In genomic region chr22:31022516-31022915, GRCh38 we compare ENCODE assay signal across 37 cellular contexts.
"Had no signal": no experiment of that assay in that cellular context is flagged by ENCODE, and none has a peak within 500 bp of the region (broad histone marks: within the 10 kb centered on the region; RNA-seq: fewer than 3 reads in every experiment).

No MANE protein-coding gene starts in this region.

- H3K9me3 ChIP-seq: adrenal gland, body of pancreas, gastroesophageal sphincter had no signal

- H3K27ac Mint-ChIP-seq: activated CD4-positive, alpha-beta memory T cell treated with anti-CD3 and anti-CD28 coated beads for 36 hours; activated CD4-positive, alpha-beta T cell treated with anti-CD3 and anti-CD28 coated beads for 36 hours; activated CD4-positive, alpha-beta T cell treated with anti-CD3 and anti-CD28 coated beads, Interleukin-2, amount 10 ng/mL, durations not matched to agents 24 days and 14 days; activated CD8-positive, alpha-beta memory T cell treated with anti-CD3 and anti-CD28 coated beads, Interleukin-2, amount 10 ng/mL, durations not matched to agents 7 days and 5 days; activated CD8-positive, alpha-beta T cell treated with anti-CD3 and anti-CD28 coated beads, Interleukin-2, amount 10 ng/mL, durations not matched to agents 7 days and 5 days; activated naive CD4-positive, alpha-beta T cell treated with anti-CD3 and anti-CD28 coated beads for 36 hours; activated naive CD4-positive, alpha-beta T cell treated with anti-CD3 and anti-CD28 coated beads, Interleukin-2, amount 50 U/mL, for 24 hours; activated naive CD8-positive, alpha-beta T cell treated with anti-CD3 and anti-CD28 coated beads for 36 hours; activated naive CD8-positive, alpha-beta T cell treated with anti-CD3 and anti-CD28 coated beads, Interleukin-2, amount 50 U/mL, for 24 hours; activated T-helper 1 cell treated with anti-CD3 and anti-CD28 coated beads, Interleukin-12 subunit alpha, Interleukin-12 subunit beta, Interleukin-2, Interleukin-4 antibody, amounts not matched to agents 30 ng/mL and 10 ng/mL and 1 ng/mL, durations not matched to agents 14 hours and 24 hours and 36 hours; activated T-helper 2 cell treated with anti-CD3 and anti-CD28 coated beads, Interferon-gamma antibody, Interleukin-2, Interleukin-4, amounts not matched to agents 10 μg/mL and 5 μg/mL and 100 μg/mL, durations not matched to agents 14 hours and 24 hours and 36 hours; dendritic cell treated with granulocyte-macrophage colony-stimulating factor and Interleukin-4, amounts not matched to agents 40 ng/mL and 50 ng/mL, for 4 days; effector memory CD8-positive, alpha-beta T cell; T-cell; T-helper 1 cell treated with Interleukin-12 subunit alpha and Interleukin-12 subunit beta and Interleukin-4 antibody, amounts not matched to agents 30 μg/mL and 1 μg/mL, for 36 hours; T-helper 2 cell treated with Interferon-gamma antibody and Interleukin-4, amounts not matched to agents 5 μg/mL and 100 μg/mL, for 36 hours had no signal

- H3K4me1 Mint-ChIP-seq: activated CD4-positive, alpha-beta T cell treated with anti-CD3 and anti-CD28 coated beads for 36 hours; activated CD4-positive, alpha-beta T cell treated with anti-CD3 and anti-CD28 coated beads, Interleukin-2, amount 10 ng/mL, durations not matched to agents 24 days and 14 days; activated CD8-positive, alpha-beta memory T cell treated with anti-CD3 and anti-CD28 coated beads, Interleukin-2, amount 10 ng/mL, durations not matched to agents 7 days and 5 days; activated naive CD4-positive, alpha-beta T cell treated with anti-CD3 and anti-CD28 coated beads, Interleukin-2, amount 50 U/mL, for 24 hours; activated naive CD8-positive, alpha-beta T cell treated with anti-CD3 and anti-CD28 coated beads for 36 hours; activated naive CD8-positive, alpha-beta T cell treated with anti-CD3 and anti-CD28 coated beads, Interleukin-2, amount 50 U/mL, for 24 hours; central memory CD8-positive, alpha-beta T cell; T-cell had no signal

- H3K27me3 ChIP-seq: adrenal gland, body of pancreas, cardiac muscle cell, dorsolateral prefrontal cortex, esophagus muscularis mucosa, foreskin keratinocyte, gastroesophageal sphincter had no signal

- H3K4me3 ChIP-seq: adrenal gland, body of pancreas, cardiac muscle cell, coronary artery, dorsolateral prefrontal cortex, esophagus muscularis mucosa, gastroesophageal sphincter had no signal

- H3K9me3 Mint-ChIP-seq: activated CD4-positive, alpha-beta memory T cell treated with anti-CD3 and anti-CD28 coated beads for 36 hours; activated CD4-positive, alpha-beta T cell treated with anti-CD3 and anti-CD28 coated beads, Interleukin-2, amount 10 ng/mL, durations not matched to agents 24 days and 14 days; activated naive CD4-positive, alpha-beta T cell treated with anti-CD3 and anti-CD28 coated beads for 36 hours; activated naive CD4-positive, alpha-beta T cell treated with anti-CD3 and anti-CD28 coated beads, Interleukin-2, amount 50 U/mL, for 24 hours; activated naive CD8-positive, alpha-beta T cell treated with anti-CD3 and anti-CD28 coated beads for 36 hours; activated naive CD8-positive, alpha-beta T cell treated with anti-CD3 and anti-CD28 coated beads, Interleukin-2, amount 50 U/mL, for 24 hours; activated T-helper 1 cell treated with anti-CD3 and anti-CD28 coated beads, Interleukin-12 subunit alpha, Interleukin-12 subunit beta, Interleukin-2, Interleukin-4 antibody, amounts not matched to agents 30 ng/mL and 10 ng/mL and 1 ng/mL, durations not matched to agents 14 hours and 24 hours and 36 hours; activated T-helper 2 cell treated with anti-CD3 and anti-CD28 coated beads, Interferon-gamma antibody, Interleukin-2, Interleukin-4, amounts not matched to agents 10 μg/mL and 5 μg/mL and 100 μg/mL, durations not matched to agents 14 hours and 24 hours and 36 hours; central memory CD8-positive, alpha-beta T cell; dendritic cell treated with granulocyte-macrophage colony-stimulating factor and Interleukin-4, amounts not matched to agents 40 ng/mL and 50 ng/mL, for 4 days; effector memory CD8-positive, alpha-beta T cell; T-cell; T-helper 1 cell treated with Interleukin-12 subunit alpha and Interleukin-12 subunit beta and Interleukin-4 antibody, amounts not matched to agents 30 μg/mL and 1 μg/mL, for 36 hours; T-helper 2 cell treated with Interferon-gamma antibody and Interleukin-4, amounts not matched to agents 5 μg/mL and 100 μg/mL, for 36 hours had no signal

- ATAC-seq: activated CD4-positive, alpha-beta T cell treated with anti-CD3 and anti-CD28 coated beads for 36 hours; activated CD8-positive, alpha-beta memory T cell treated with anti-CD3 and anti-CD28 coated beads, Interleukin-2, amount 10 ng/mL, durations not matched to agents 7 days and 5 days; activated CD8-positive, alpha-beta T cell treated with anti-CD3 and anti-CD28 coated beads, Interleukin-2, amount 10 ng/mL, durations not matched to agents 7 days and 5 days; activated naive CD8-positive, alpha-beta T cell treated with anti-CD3 and anti-CD28 coated beads, Interleukin-2, amount 50 U/mL, for 24 hours; body of pancreas; effector memory CD8-positive, alpha-beta T cell; foreskin keratinocyte; gastroesophageal sphincter; T-cell had no signal

- H3K4me3 Mint-ChIP-seq: activated CD4-positive, alpha-beta memory T cell treated with anti-CD3 and anti-CD28 coated beads for 36 hours; activated CD4-positive, alpha-beta T cell treated with anti-CD3 and anti-CD28 coated beads for 36 hours; activated CD4-positive, alpha-beta T cell treated with anti-CD3 and anti-CD28 coated beads, Interleukin-2, amount 10 ng/mL, durations not matched to agents 24 days and 14 days; activated CD8-positive, alpha-beta memory T cell treated with anti-CD3 and anti-CD28 coated beads, Interleukin-2, amount 10 ng/mL, durations not matched to agents 7 days and 5 days; activated CD8-positive, alpha-beta T cell treated with anti-CD3 and anti-CD28 coated beads, Interleukin-2, amount 10 ng/mL, durations not matched to agents 7 days and 5 days; activated naive CD4-positive, alpha-beta T cell treated with anti-CD3 and anti-CD28 coated beads for 36 hours; activated naive CD4-positive, alpha-beta T cell treated with anti-CD3 and anti-CD28 coated beads, Interleukin-2, amount 50 U/mL, for 24 hours; activated naive CD8-positive, alpha-beta T cell treated with anti-CD3 and anti-CD28 coated beads for 36 hours; activated naive CD8-positive, alpha-beta T cell treated with anti-CD3 and anti-CD28 coated beads, Interleukin-2, amount 50 U/mL, for 24 hours; activated T-helper 1 cell treated with anti-CD3 and anti-CD28 coated beads, Interleukin-12 subunit alpha, Interleukin-12 subunit beta, Interleukin-2, Interleukin-4 antibody, amounts not matched to agents 30 ng/mL and 10 ng/mL and 1 ng/mL, durations not matched to agents 14 hours and 24 hours and 36 hours; central memory CD8-positive, alpha-beta T cell; dendritic cell treated with granulocyte-macrophage colony-stimulating factor and Interleukin-4, amounts not matched to agents 40 ng/mL and 50 ng/mL, for 4 days; effector memory CD8-positive, alpha-beta T cell; T-cell; T-helper 1 cell treated with Interleukin-12 subunit alpha and Interleukin-12 subunit beta and Interleukin-4 antibody, amounts not matched to agents 30 μg/mL and 1 μg/mL, for 36 hours; T-helper 2 cell treated with Interferon-gamma antibody and Interleukin-4, amounts not matched to agents 5 μg/mL and 100 μg/mL, for 36 hours had no signal

- H3K4me1 ChIP-seq: adrenal gland, foreskin keratinocyte had no signal

- H3K27me3 Mint-ChIP-seq: activated CD4-positive, alpha-beta memory T cell treated with anti-CD3 and anti-CD28 coated beads for 36 hours; activated CD4-positive, alpha-beta T cell treated with anti-CD3 and anti-CD28 coated beads for 36 hours; activated CD4-positive, alpha-beta T cell treated with anti-CD3 and anti-CD28 coated beads, Interleukin-2, amount 10 ng/mL, durations not matched to agents 24 days and 14 days; activated CD8-positive, alpha-beta memory T cell treated with anti-CD3 and anti-CD28 coated beads, Interleukin-2, amount 10 ng/mL, durations not matched to agents 7 days and 5 days; activated naive CD4-positive, alpha-beta T cell treated with anti-CD3 and anti-CD28 coated beads, Interleukin-2, amount 50 U/mL, for 24 hours; activated naive CD8-positive, alpha-beta T cell treated with anti-CD3 and anti-CD28 coated beads for 36 hours; activated naive CD8-positive, alpha-beta T cell treated with anti-CD3 and anti-CD28 coated beads, Interleukin-2, amount 50 U/mL, for 24 hours; central memory CD8-positive, alpha-beta T cell; dendritic cell treated with granulocyte-macrophage colony-stimulating factor and Interleukin-4, amounts not matched to agents 40 ng/mL and 50 ng/mL, for 4 days; effector memory CD8-positive, alpha-beta T cell; T-cell had no signal

- H3K36me3 Mint-ChIP-seq: activated CD4-positive, alpha-beta memory T cell treated with anti-CD3 and anti-CD28 coated beads for 36 hours; activated CD8-positive, alpha-beta memory T cell treated with anti-CD3 and anti-CD28 coated beads, Interleukin-2, amount 10 ng/mL, durations not matched to agents 7 days and 5 days; activated naive CD4-positive, alpha-beta T cell treated with anti-CD3 and anti-CD28 coated beads, Interleukin-2, amount 50 U/mL, for 24 hours; activated naive CD8-positive, alpha-beta T cell treated with anti-CD3 and anti-CD28 coated beads for 36 hours; T-cell had no signal

- H3K27ac ChIP-seq: adrenal gland, body of pancreas, cardiac muscle cell, coronary artery, dorsolateral prefrontal cortex, foreskin keratinocyte, WERI-Rb-1 had no signal

- DNase-seq: activated CD4-positive, alpha-beta memory T cell treated with anti-CD3 and anti-CD28 coated beads for 36 hours; activated CD4-positive, alpha-beta T cell treated with anti-CD3 and anti-CD28 coated beads for 36 hours; activated CD4-positive, alpha-beta T cell treated with anti-CD3 and anti-CD28 coated beads, Interleukin-2, amount 10 ng/mL, durations not matched to agents 24 days and 14 days; activated CD4-positive, CD25-positive, alpha-beta regulatory T cell; activated CD4-positive, CD25-positive, alpha-beta regulatory T cell treated with anti-CD3 and anti-CD28 coated beads, Interleukin-2, amount 50 U/mL, for 72 hours; activated CD8-positive, alpha-beta memory T cell treated with anti-CD3 and anti-CD28 coated beads, Interleukin-2, amount 10 ng/mL, durations not matched to agents 7 days and 5 days; activated CD8-positive, alpha-beta memory T cell treated with anti-CD3 and anti-CD28 coated beads, Interleukin-2, amount 50 U/mL, for 4 hours; activated CD8-positive, alpha-beta T cell treated with anti-CD3 and anti-CD28 coated beads, Interleukin-2, amount 10 ng/mL, durations not matched to agents 7 days and 5 days; activated effector memory CD4-positive, alpha-beta T cell treated with anti-CD3 and anti-CD28 coated beads, Interleukin-2, amount 50 U/mL, for 16 hours; activated naive CD4-positive, alpha-beta T cell treated with anti-CD3 and anti-CD28 coated beads for 36 hours; activated naive CD8-positive, alpha-beta T cell treated with anti-CD3 and anti-CD28 coated beads for 36 hours; activated naive CD8-positive, alpha-beta T cell treated with anti-CD3 and anti-CD28 coated beads, Interleukin-2, amount 50 U/mL, for 24 hours; activated T-cell treated with anti-CD3 and anti-CD28 coated beads, Interleukin-2, amount 50 U/mL, for 1 hour; activated T-cell treated with anti-CD3 and anti-CD28 coated beads, Interleukin-2, amount 50 U/mL, for 48 hours; amygdala; aorta; body of pancreas; dorsolateral prefrontal cortex; effector memory CD8-positive, alpha-beta T cell; erythroblast; foreskin keratinocyte; SW 1271; T-cell; T1000; WERI-Rb-1 had no signal

- H3K36me3 ChIP-seq: adrenal gland, cardiac muscle cell, esophagus muscularis mucosa, gastroesophageal sphincter, WERI-Rb-1 had no signal
